ENCODE assay signal across 24 cellular contexts in the genomic region with DNA sequence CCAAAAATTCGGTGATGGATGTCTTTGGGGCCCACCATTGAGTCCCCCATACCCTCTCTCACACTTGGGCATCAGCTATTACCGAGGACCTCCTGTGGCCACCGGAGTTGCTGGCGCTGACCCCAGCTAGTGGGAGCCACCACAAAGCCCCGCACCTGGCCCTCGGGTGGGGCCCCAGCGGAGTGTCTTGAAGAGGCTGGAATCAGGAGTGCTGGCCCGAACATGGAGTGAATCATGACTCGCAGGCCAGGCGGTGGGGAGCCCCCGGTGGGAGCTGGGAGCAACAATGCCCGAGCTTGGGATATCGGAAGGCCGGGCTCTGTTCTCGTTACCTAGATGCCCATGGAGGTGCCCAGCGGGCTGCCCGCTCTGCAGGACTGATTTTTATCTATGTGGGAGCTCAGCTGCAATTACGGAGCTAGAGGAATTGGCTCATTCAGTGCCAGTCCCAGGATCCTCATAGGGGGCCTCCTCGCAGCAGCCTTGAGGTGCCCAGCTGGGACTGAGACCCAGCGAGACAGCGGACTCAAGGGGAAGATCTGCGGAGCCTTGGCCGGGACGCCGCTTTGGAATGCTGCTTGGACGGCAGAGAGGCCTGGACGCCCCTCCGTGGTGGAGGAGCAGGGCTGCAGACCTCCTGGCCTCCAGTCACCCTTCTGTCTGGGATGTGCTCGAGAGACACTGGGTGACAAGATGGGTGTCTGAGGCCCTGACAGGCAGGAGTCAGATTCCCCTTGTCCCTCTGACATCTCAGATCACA.
DNase-seq lines count a peak whose midpoint lies in the region; ATAC-seq, FAIRE-seq and TF ChIP-seq lines count a peak whose summit lies in the region.
"Had no signal": no experiment of that assay in that cellular context is flagged by ENCODE, and none has a peak within 500 bp of the region (broad histone marks: within the 10 kb centered on the region; RNA-seq: fewer than 3 reads in every experiment).

No MANE protein-coding gene starts in this region.

- no peak for TF ChIP-seq RAD21 in K562 (CRISPR knock-in tag; conservative IDR thresholded peaks at IDR 0.05 in 1 of 2, IDR thresholded peaks at IDR 0.05 in 1 of 2)

- peaks cover 0 to 42% of the 10 kb centered on the region in 2 experiments; a peak in 3 of 5 replicates for H3K4me1 ChIP-seq in K562 (replicated peaks in 1 of 2; ENCODE audit: control insufficient read depth in 2 of 2, insufficient read depth in 2 of 2, low read length in 2 of 2)
- H3K4me1 ChIP-seq in right lobe of liver, result no peaks in the 10 kb centered on the region
- H3K4me1 ChIP-seq in spleen, result peaks cover 0 to 12% (median 5%) of the 10 kb centered on the region in 6 donors

- DNase-seq in H7, result peak; percentile 78
- no peak for DNase-seq in K562 (ENCODE audit: extremely low read depth in 1 of 4, low spot score in 3 of 4)
- peak in 2 of 3 donors; percentile 28 to 52 for DNase-seq in right lobe of liver
- DNase-seq in spleen, result peak; percentile 61
- DNase-seq in NCI-H2196 (lab: John Stamatoyannopoulos, UW; ENCODE audit: unreplicated experiment), result no peak
- no peak for DNase-seq in GM10248 (ENCODE audit: extremely low spot score)
- DNase-seq: activated CD4-positive, alpha-beta T cell treated with anti-CD3 and anti-CD28 coated beads, Interleukin-2, amount 10 ng/mL, durations not matched to agents 7 days and 5 days; activated CD8-positive, alpha-beta memory T cell treated with anti-CD3 and anti-CD28 coated beads, Interleukin-2, amount 10 ng/mL, durations not matched to agents 7 days and 5 days; activated naive CD4-positive, alpha-beta T cell treated with anti-CD3 and anti-CD28 coated beads, Interleukin-2, amount 10 ng/mL, durations not matched to agents 7 days and 5 days; activated T-cell treated with anti-CD3 and anti-CD28 coated beads, Interleukin-2, amount 50 U/mL, for 72 hours; amniotic stem cell; CD4-positive, CD25-positive, alpha-beta regulatory T cell; EL; islet precursor cell; mammary epithelial cell; NCI-H1694 treated with DMSO at 0.1 percent for 48 hours; NCI-H69; occipital lobe; RPMI8226 had no signal

- H3K4me3 ChIP-seq in H7 (ENCODE audit: insufficient read depth, low read depth, low read length) (no peak overlapping the region), K562 (no peak overlapping the region), right lobe of liver (no peak overlapping the region), spleen (no peak overlapping the region)
- H3K4me3 ChIP-seq: coronary artery, GM23338 had no signal

- H3K27me3 ChIP-seq in H7 (ENCODE audit: control insufficient read depth, insufficient read depth, low read length), result no peaks in the 10 kb centered on the region
- H3K27me3 ChIP-seq in K562 (ENCODE audit: control insufficient read depth in 2 of 2, insufficient read depth in 2 of 2, low read length in 2 of 2), result no peaks in the 10 kb centered on the region
- H3K27me3 ChIP-seq in right lobe of liver, result no peaks in the 10 kb centered on the region
- H3K27me3 ChIP-seq in spleen (replicated peaks in 1 of 7), result no peaks in the 10 kb centered on the region

- no peaks in the 10 kb centered on the region; the same call in none of the 2 replicates for H3K36me3 ChIP-seq in H7 (replicated peaks; ENCODE audit: control insufficient read depth, insufficient read depth, low read length)
- peaks cover 35% of the 10 kb centered on the region; the same call in 1 of the 3 replicates for H3K36me3 ChIP-seq in K562 (ENCODE audit: control insufficient read depth, insufficient read depth, low read length)
- H3K36me3 ChIP-seq in right lobe of liver, result peaks cover 0 to 52% (median 20%) of the 10 kb centered on the region in 4 donors
- H3K36me3 ChIP-seq in spleen, result peaks cover 0 to 98% (median 70%) of the 10 kb centered on the region in 6 donors

- ATAC-seq in K562 (no peak), right lobe of liver (peak in 1 of 4 donors; percentile 2), GM18868 (IDR thresholded peaks at IDR 0.05; ENCODE audit: unreplicated experiment) (no peak), HG03354 (IDR thresholded peaks at IDR 0.05; ENCODE audit: poor library complexity, severe bottlenecking, unreplicated experiment) (no peak)
- ATAC-seq: activated CD8-positive, alpha-beta memory T cell treated with anti-CD3 and anti-CD28 coated beads, Interleukin-2, amount 10 ng/mL, durations not matched to agents 7 days and 5 days had no signal

- CTCF ChIA-PET in K562 (lab: Yijun Ruan, JAX; ENCODE audit: low intra/inter-chr PET ratio), result no interaction called here
- CTCF ChIA-PET in GM10248 (lab: Yijun Ruan, JAX), result interaction anchor here (1.0 to 1.4 kb wide), 2 partner anchors 9 to 24 kb away, joined by 3 to 6 read pairs; no protein-coding TSS in a partner anchor

- H4K20me1 ChIP-seq in K562 (replicated peaks; ENCODE audit: control insufficient read depth, insufficient read depth, low read length), result peaks cover under 1% of the 10 kb centered on the region; the same call in 1 of the 2 replicates

- no peak for FAIRE-seq in K562 (lab: Jason Lieb, UNC)
- FAIRE-seq: bronchial epithelial cell had no signal

- H3K9me3 ChIP-seq in K562 (replicated peaks; ENCODE audit: control insufficient read depth, insufficient read depth, low read depth, low read length), result no peaks in the 10 kb centered on the region
- no peaks in the 10 kb centered on the region for H3K9me3 ChIP-seq in right lobe of liver
- no peaks in the 10 kb centered on the region for H3K9me3 ChIP-seq in spleen

- H2AFZ ChIP-seq in K562 (ENCODE audit: low read depth, low read length), result no peak overlapping the region
- H2AFZ ChIP-seq: GM23338 had no signal

- H3K4me2 ChIP-seq in K562 (ENCODE audit: insufficient read depth, low read length), result no peak overlapping the region
- H3K4me2 ChIP-seq: GM23338 had no signal

- H3K79me2 ChIP-seq in K562 (ENCODE audit: control insufficient read depth, insufficient read depth, low read length), result no peaks in the 10 kb centered on the region

- in situ Hi-C loops in K562 (cut with MboI), result no loop called here

- 84% methylated on average over 24 of the region's 29 CpGs for WGBS in K562 (ENCODE audit: insufficient coverage, low coverage, missing lambda C conversion rate)
- 93% methylated on average over 6 of the region's 29 CpGs for WGBS in right lobe of liver (ENCODE audit: insufficient coverage, low coverage, low lambda C conversion rate, missing lambda C conversion rate)
- WGBS in spleen, 5 donors, result 91 to 95% (median 94%) methylated on average over 16 to 29 of the region's 29 CpGs

- 0 out of 4 replicates have a peak overlapping the region, but pooled peaks of 1 of the 2 experiments have one; percentile 4 for H3K9ac ChIP-seq in K562 (ENCODE audit: insufficient read depth in 1 of 2, low read depth in 2 of 2, low read length in 2 of 2)

- no TSS peak for BruUV-seq in K562 (replicated peaks; lab: Mats Ljungman, UMichigan)

- intact Hi-C loops in K562 (cut with micrococcal nuclease) (no loop called here), right lobe of liver (cut with DNase I) (no loop called here), spleen (cut with DNase I; ENCODE audit: low total_unique reads) (no loop called here)

- POLR2A ChIA-PET in K562 (lab: Yijun Ruan, JAX), result interaction anchor here (0.7 kb wide), 2 partner anchors 38 to 43 kb away, joined by 3 to 4 read pairs; no protein-coding TSS in a partner anchor
- POLR2A ChIA-PET in GM10248 (lab: Yijun Ruan, JAX), result no interaction called here

- no peak for TF ChIP-seq EP300 in K562 (IDR thresholded peaks at IDR 0.05; ENCODE audit: low read length)

- peaks cover 3% of the 10 kb centered on the region for H3K9me1 ChIP-seq in K562 (ENCODE audit: control insufficient read depth, insufficient read depth, low read length)

- TF ChIP-seq POLR2A in K562 (conservative IDR thresholded peaks at IDR 0.05), result no peak
- no peak for TF ChIP-seq POLR2A in right lobe of liver (IDR thresholded peaks at IDR 0.05)
- TF ChIP-seq POLR2A in spleen (IDR thresholded peaks at IDR 0.05), result no peak

- TF ChIP-seq CTCF in K562 (IDR thresholded peaks at IDR 0.05 in 2 of 3, conservative IDR thresholded peaks at IDR 0.05 in 1 of 3; ENCODE audit: insufficient read depth in 2 of 3, low read depth in 1 of 3, low read length in 3 of 3), result no peak
- no peak for TF ChIP-seq CTCF in right lobe of liver (IDR thresholded peaks at IDR 0.05)
- no peak for TF ChIP-seq CTCF in spleen (IDR thresholded peaks at IDR 0.05 in 8 of 11, conservative IDR thresholded peaks at IDR 0.05 in 3 of 11)
- TF ChIP-seq CTCF in GM10248 (IDR thresholded peaks at IDR 0.05; ENCODE audit: control extremely low read depth, extremely low read depth, low read depth, missing control alignments), result no peak

- no peak overlapping the region for H3K27ac ChIP-seq in K562 (ENCODE audit: extremely low read depth, low read depth, low read length)
- H3K27ac ChIP-seq in right lobe of liver, result no peak overlapping the region
- no peak overlapping the region for H3K27ac ChIP-seq in spleen

TF ChIP-seq in K562, 482 proteins besides CTCF, POLR2A, EP300 and RAD21:
- TF ChIP-seq POLR2G (IDR thresholded peaks at IDR 0.05; ENCODE audit: low read depth, low read length) (peak; percentile 21), CHCHD3 (CRISPR knock-in tag; IDR thresholded peaks at IDR 0.05) (no peak)

Comparison
In these comparisons a context has a peak if more than half of its experiments do, and no peak if none do; other contexts are left out.
1. DNase-seq: peak in H7 (single experiment), right lobe of liver (2 of 3) and spleen (single experiment); none in K562 (0 of 4), NCI-H2196 (single experiment) and GM10248 (single experiment).